In genomic region chr12:121575051-121575450, GRCh38 we compare ENCODE assay signal across 23 cellular contexts. TPM values are rescaled to one million over a fixed set of nuclear protein-coding genes. Genes with fewer than 3 reads are reported as not detected.
DNase-seq lines count a peak whose midpoint lies in the region; ATAC-seq and TF ChIP-seq lines count a peak whose summit lies in the region.
"Had no signal": no experiment of that assay in that cellular context is flagged by ENCODE, and none has a peak within 500 bp of the region (broad histone marks: within the 10 kb centered on the region; RNA-seq: fewer than 3 reads in every experiment).

No MANE protein-coding gene starts in this region.

- no peak overlapping the region for H2BK5ac ChIP-seq in neuronal stem cell (ENCODE audit: low read length)

- peaks cover 3% of the 10 kb centered on the region; the same call in 1 of the 2 replicates for H3K36me3 ChIP-seq in Caco-2 (ENCODE audit: control insufficient read depth, insufficient read depth, low read length)
- H3K36me3 ChIP-seq in endodermal cell (ENCODE audit: control insufficient read depth, insufficient read depth, low read length): peaks cover 53% of the 10 kb centered on the region
- H3K36me3 ChIP-seq in neuronal stem cell (replicated peaks in 1 of 2; ENCODE audit: control insufficient read depth in 2 of 2, insufficient read depth in 2 of 2, low read length in 2 of 2): peaks cover 26 to 55% of the 10 kb centered on the region in 2 donors

- CTCF ChIA-PET in Caco-2 (lab: Charles Lee): interaction anchor here (0.9 to 1.4 kb wide), 2 partner anchors 26 to 52 kb away, joined by 3 to 4 read pairs; no protein-coding TSS in a partner anchor

- no peak overlapping the region for H2AK5ac ChIP-seq in neuronal stem cell (ENCODE audit: low read depth, low read length)

- H3K18ac ChIP-seq in neuronal stem cell (ENCODE audit: low read length): peak overlapping the region; percentile 71

- H3K4me1 Mint-ChIP-seq in Caco-2 (ENCODE audit: low read depth, unreplicated experiment) (peaks cover 28% of the 10 kb centered on the region), IgD-negative memory B cell (peaks cover 5 to 9% (median 8%) of the 10 kb centered on the region in 3 donors), endodermal cell (peaks cover 30% of the 10 kb centered on the region)

- POLR2A ChIA-PET in Caco-2 (lab: Charles Lee): no interaction called here

- H3K9me3 Mint-ChIP-seq in Caco-2 (ENCODE audit: unreplicated experiment): no peaks in the 10 kb centered on the region
- H3K9me3 Mint-ChIP-seq in IgD-negative memory B cell: no peaks in the 10 kb centered on the region
- H3K9me3 Mint-ChIP-seq in endodermal cell: no peaks in the 10 kb centered on the region
- H3K9me3 Mint-ChIP-seq: activated CD8-positive, alpha-beta T cell treated with anti-CD3 and anti-CD28 coated beads for 36 hours; natural killer cell had no signal

- H3K4me3 Mint-ChIP-seq in Caco-2 (ENCODE audit: unreplicated experiment) (no peak overlapping the region), IgD-negative memory B cell (peak overlapping the region in 1 of 4 donors; percentile 48), endodermal cell (peak overlapping the region; percentile 72)
- H3K4me3 Mint-ChIP-seq: activated CD8-positive, alpha-beta T cell treated with anti-CD3 and anti-CD28 coated beads for 36 hours; mesothelial cell of epicardium had no signal

- H3K4me3 ChIP-seq in Caco-2 (ENCODE audit: low read depth, low read length): no peak overlapping the region
- no peak overlapping the region for H3K4me3 ChIP-seq in endodermal cell (ENCODE audit: low read length)
- no peak overlapping the region for H3K4me3 ChIP-seq in neuronal stem cell (ENCODE audit: low read length in 2 of 2)
- H3K4me3 ChIP-seq: right atrium auricular region, SJSA1, spleen had no signal

- BruUV-seq in Caco-2 (replicated peaks; lab: Mats Ljungman, UMichigan): no TSS peak

- WGBS in endodermal cell (ENCODE audit: insufficient coverage in 1 of 2, insufficient read length in 1 of 2), 2 experiments: 100% methylated on average over 1 of the region's 1 CpG
- WGBS in neuronal stem cell (ENCODE audit: extremely low coverage in 2 of 2, insufficient read length in 2 of 2, insufficient replicate concordance in 1 of 2), 2 donors: no CpG with 5 or more reads among the region's 1 CpG

- H3K27ac Mint-ChIP-seq in Caco-2 (ENCODE audit: unreplicated experiment): peak overlapping the region; percentile 29
- H3K27ac Mint-ChIP-seq in IgD-negative memory B cell: peak overlapping the region in 2 of 3 donors; percentile 10 to 71
- H3K27ac Mint-ChIP-seq in endodermal cell: peak overlapping the region; percentile 98
- H3K27ac Mint-ChIP-seq: activated CD8-positive, alpha-beta T cell treated with anti-CD3 and anti-CD28 coated beads for 36 hours; mesothelial cell of epicardium had no signal

- no peak overlapping the region for H2AFZ ChIP-seq in neuronal stem cell (ENCODE audit: low read length)
- H2AFZ ChIP-seq: parathyroid adenoma had no signal

- TF ChIP-seq CTCF in Caco-2 (IDR thresholded peaks at IDR 0.05; ENCODE audit: insufficient read depth in 1 of 2, low read depth in 1 of 2, low read length in 1 of 2, severe bottlenecking in 1 of 2, unreplicated experiment in 1 of 2): no peak
- no peak for TF ChIP-seq CTCF in endodermal cell (conservative IDR thresholded peaks at IDR 0.05)

- ATAC-seq in HG02870 (IDR thresholded peaks at IDR 0.05; ENCODE audit: unreplicated experiment): no peak
- ATAC-seq: activated CD8-positive, alpha-beta T cell treated with anti-CD3 and anti-CD28 coated beads for 36 hours; natural killer cell had no signal

- intact Hi-C loops in Caco-2 (cut with micrococcal nuclease; ENCODE audit: unreplicated experiment): no loop called here

- DNase-seq in Caco-2 (no peak), endodermal cell (no peak), neuronal stem cell (ENCODE audit: low spot score) (no peak), pons (ENCODE audit: low spot score) (no peak), GM19238 (ENCODE audit: insufficient read length, low spot score) (no peak), OCI-M2 (lab: John Stamatoyannopoulos, UW; ENCODE audit: unreplicated experiment) (no peak)
- DNase-seq: ACHN; activated CD4-positive, alpha-beta T cell treated with anti-CD3 and anti-CD28 coated beads for 1 hour; activated CD8-positive, alpha-beta T cell treated with anti-CD3 and anti-CD28 coated beads for 36 hours; activated gamma-delta T cell; activated T-cell treated with anti-CD3 and anti-CD28 coated beads for 4 hours; BE2C; natural killer cell; NCI-H1092 treated with DMSO at 0.1 percent for 48 hours; NCI-H1930; NCI-H226; spleen had no signal

- no peak overlapping the region for H3K4ac ChIP-seq in neuronal stem cell (ENCODE audit: low read length)

- no peak overlapping the region for H2BK15ac ChIP-seq in neuronal stem cell (ENCODE audit: low read length)

- no peak overlapping the region for H4K91ac ChIP-seq in neuronal stem cell (ENCODE audit: low read depth, low read length, poor library complexity)

- H3K27me3 ChIP-seq in Caco-2 (replicated peaks; ENCODE audit: control insufficient read depth, insufficient read depth, low read length) (no peaks in the 10 kb centered on the region), endodermal cell (ENCODE audit: control insufficient read depth, insufficient read depth, low read length, poor library complexity, severe bottlenecking) (no peaks in the 10 kb centered on the region), neuronal stem cell (ENCODE audit: control insufficient read depth in 3 of 3, insufficient read depth in 3 of 3, low read depth in 1 of 3, low read length in 3 of 3) (no peaks in the 10 kb centered on the region)
- H3K27me3 ChIP-seq: BE2C, right atrium auricular region, SJSA1, spleen had no signal

- no peaks in the 10 kb centered on the region for H3K27me3 Mint-ChIP-seq in Caco-2 (ENCODE audit: insufficient read depth, unreplicated experiment)
- no peaks in the 10 kb centered on the region for H3K27me3 Mint-ChIP-seq in IgD-negative memory B cell
- H3K27me3 Mint-ChIP-seq in endodermal cell (ENCODE audit: insufficient read depth): no peaks in the 10 kb centered on the region
- H3K27me3 Mint-ChIP-seq: activated CD8-positive, alpha-beta T cell treated with anti-CD3 and anti-CD28 coated beads for 36 hours had no signal

- no peak overlapping the region for H3K14ac ChIP-seq in neuronal stem cell (ENCODE audit: low read length)

- H2BK12ac ChIP-seq in neuronal stem cell (ENCODE audit: low read length): no peak overlapping the region

- H3K23ac ChIP-seq in neuronal stem cell (ENCODE audit: low read depth, low read length, poor library complexity): no peak overlapping the region

- H3K4me1 ChIP-seq in Caco-2 (peaks cover 42% of the 10 kb centered on the region), endodermal cell (ENCODE audit: control insufficient read depth, insufficient read depth, low read length) (peaks cover 9% of the 10 kb centered on the region), neuronal stem cell (ENCODE audit: control insufficient read depth in 2 of 2, insufficient read depth in 1 of 2, low read depth in 1 of 2, low read length in 2 of 2) (peaks cover 22 to 28% of the 10 kb centered on the region in 2 donors)
- H3K4me1 ChIP-seq: BE2C had no signal

- H2BK120ac ChIP-seq in neuronal stem cell (ENCODE audit: low read depth, low read length): no peak overlapping the region

- H3K27ac ChIP-seq in endodermal cell (ENCODE audit: low read depth, low read length) (no peak overlapping the region), neuronal stem cell (replicated peaks; ENCODE audit: low read length) (peak overlapping the region; percentile 99)
- H3K27ac ChIP-seq: parathyroid adenoma, right atrium auricular region, spleen had no signal

- H3K79me1 ChIP-seq in neuronal stem cell (ENCODE audit: low read depth, low read length): peaks cover 7% of the 10 kb centered on the region

- H3K36me3 Mint-ChIP-seq in Caco-2 (ENCODE audit: insufficient read depth, unreplicated experiment) (peaks cover 65% of the 10 kb centered on the region), IgD-negative memory B cell (peaks cover 12% of the 10 kb centered on the region), endodermal cell (ENCODE audit: low read depth) (peaks cover 58% of the 10 kb centered on the region)

- H3K9me3 ChIP-seq in Caco-2: no peaks in the 10 kb centered on the region
- H3K9me3 ChIP-seq in endodermal cell (ENCODE audit: control insufficient read depth, low read length): no peaks in the 10 kb centered on the region
- peaks cover 0 to 3% of the 10 kb centered on the region in 2 donors for H3K9me3 ChIP-seq in neuronal stem cell (replicated peaks in 1 of 2; ENCODE audit: control insufficient read depth in 2 of 2, insufficient read depth in 1 of 2, low read depth in 1 of 2, low read length in 2 of 2)
- H3K9me3 ChIP-seq: BE2C, right atrium auricular region, SJSA1, spleen had no signal

- H3K9ac ChIP-seq in endodermal cell (ENCODE audit: extremely low read depth, low read length, poor library complexity, severe bottlenecking): no peak overlapping the region
- peak overlapping the region; percentile 25 for H3K9ac ChIP-seq in neuronal stem cell (ENCODE audit: low read depth, low read length, poor library complexity)
- H3K9ac ChIP-seq: parathyroid adenoma had no signal

- no peak overlapping the region for H3K4me2 ChIP-seq in neuronal stem cell (ENCODE audit: insufficient read depth, low read length, poor library complexity, severe bottlenecking)

- no peak overlapping the region for H4K8ac ChIP-seq in neuronal stem cell (ENCODE audit: low read depth, low read length)

RNA-seq across cellular contexts. Expression of gene KDM2B, which starts 5.8 kb away (rescaled TPM):
- 47.7 and 48.4 TPM in 2 replicates for total RNA-seq in Caco-2 (2022)
- 49.0 TPM for polyA plus RNA-seq in IgD-negative memory B cell
- 100 to 1,000 TPM; 103 to 125 TPM for total RNA-seq in endodermal cell
- 64.7 TPM for polyA plus RNA-seq in endodermal cell (2013, experiment 1 of 2)
- 60.8 TPM for polyA plus RNA-seq in endodermal cell (2013, experiment 2 of 2)
- polyA plus RNA-seq in neuronal stem cell (2013, experiment 1 of 2): 63.7 TPM
- polyA plus RNA-seq in neuronal stem cell (2013, experiment 2 of 2): 67.7 TPM

RNA-seq across cellular contexts. Expression of gene ORAI1, which starts 51.3 kb away (rescaled TPM):
- total RNA-seq in Caco-2 (2022) (33.9 and 34.2 TPM in 2 replicates), endodermal cell (10 to 100 TPM; 35.3 to 39.2 TPM)
- 109 TPM for polyA plus RNA-seq in IgD-negative memory B cell
- 11.8 TPM for polyA plus RNA-seq in endodermal cell (2013, experiment 1 of 2)
- polyA plus RNA-seq in endodermal cell (2013, experiment 2 of 2): 11.2 TPM
- polyA plus RNA-seq in neuronal stem cell (2013, experiment 1 of 2): 15.7 TPM
- polyA plus RNA-seq in neuronal stem cell (2013, experiment 2 of 2): 15.4 TPM

Comparison
In these comparisons a context has a peak if more than half of its experiments do, and no peak if none do; other contexts are left out.
1. H3K27ac Mint-ChIP-seq: peak in every context shown above with its lines; median percentile 98 in endodermal cell; 40 in IgD-negative memory B cell; 29 in Caco-2.